Comparison of ENCODE assay signal across 19 cellular contexts in genomic region chr12:70644836-70645235, GRCh38. TPM values are rescaled to one million over a fixed set of nuclear protein-coding genes. Genes with fewer than 3 reads are reported as not detected.
DNase-seq lines count a peak whose midpoint lies in the region; ATAC-seq, FAIRE-seq and TF ChIP-seq lines count a peak whose summit lies in the region.
"Had no signal": no experiment of that assay in that cellular context is flagged by ENCODE, and none has a peak within 500 bp of the region (broad histone marks: within the 10 kb centered on the region; RNA-seq: fewer than 3 reads in every experiment).

No MANE protein-coding gene starts in this region.

- no peak for TF ChIP-seq POLR2A in endothelial cell of umbilical vein (IDR thresholded peaks at IDR 0.05; ENCODE audit: low read depth, low read length)
- no peak for TF ChIP-seq POLR2A in gastrocnemius medialis (IDR thresholded peaks at IDR 0.05)

- H4K20me1 ChIP-seq in GM23338 (replicated peaks; ENCODE audit: insufficient read depth) (no peaks in the 10 kb centered on the region), Loucy (ENCODE audit: insufficient read depth, low read length, poor library complexity, severe bottlenecking) (no peaks in the 10 kb centered on the region), endothelial cell of umbilical vein (replicated peaks; ENCODE audit: control insufficient read depth, extremely low read depth, insufficient read depth, low read length) (no peaks in the 10 kb centered on the region)
- H4K20me1 ChIP-seq: BLaER1 had no signal

- in situ Hi-C loops in gastrocnemius medialis (cut with MboI; ENCODE audit: low sequenced_read_pairs in 4 of 4): no loop called here

- H3K27me3 ChIP-seq in GM23338 (ENCODE audit: insufficient read depth) (no peaks in the 10 kb centered on the region), Loucy (ENCODE audit: insufficient read depth, low read length, poor library complexity, severe bottlenecking) (no peaks in the 10 kb centered on the region), endothelial cell of umbilical vein (ENCODE audit: control insufficient read depth in 2 of 2, insufficient read depth in 2 of 2, low read length in 2 of 2) (no peaks in the 10 kb centered on the region), gastrocnemius medialis (no peaks in the 10 kb centered on the region)
- H3K27me3 ChIP-seq in CD8-positive, alpha-beta memory T cell (ENCODE audit: insufficient read depth, low read length, poor library complexity, severe bottlenecking): no peaks in the 10 kb centered on the region
- H3K27me3 ChIP-seq: BLaER1, esophagus muscularis mucosa, sigmoid colon had no signal

- H3K9me3 Mint-ChIP-seq in GM23338: no peaks in the 10 kb centered on the region
- no peaks in the 10 kb centered on the region for H3K9me3 Mint-ChIP-seq in CD8-positive, alpha-beta memory T cell
- H3K9me3 Mint-ChIP-seq in naive thymus-derived CD8-positive, alpha-beta T cell: no peaks in the 10 kb centered on the region
- H3K9me3 Mint-ChIP-seq: activated naive CD4-positive, alpha-beta T cell treated with anti-CD3 and anti-CD28 coated beads, Interleukin-2, amount 10 ng/mL, durations not matched to agents 7 days and 5 days; brain; memory B cell; neural crest cell had no signal

- no peak overlapping the region for H3K4me3 Mint-ChIP-seq in GM23338
- H3K4me3 Mint-ChIP-seq in CD8-positive, alpha-beta memory T cell: no peak overlapping the region
- no peak overlapping the region for H3K4me3 Mint-ChIP-seq in naive thymus-derived CD8-positive, alpha-beta T cell
- H3K4me3 Mint-ChIP-seq: activated naive CD4-positive, alpha-beta T cell treated with anti-CD3 and anti-CD28 coated beads, Interleukin-2, amount 10 ng/mL, durations not matched to agents 7 days and 5 days; brain; memory B cell; neural crest cell had no signal

- POLR2A ChIA-PET in endothelial cell of umbilical vein (lab: Charles Lee): no interaction called here
- POLR2A ChIA-PET in CD8-positive, alpha-beta memory T cell (lab: Charles Lee): no interaction called here
- POLR2A ChIA-PET in naive thymus-derived CD8-positive, alpha-beta T cell (lab: Charles Lee): no interaction called here

- no peaks in the 10 kb centered on the region for H3K9me2 ChIP-seq in GM23338 (ENCODE audit: insufficient read depth)
- H3K9me2 ChIP-seq in Loucy (replicated peaks; ENCODE audit: low read depth, low read length): no peaks in the 10 kb centered on the region

- CTCF ChIA-PET in endothelial cell of umbilical vein (lab: Charles Lee): interaction anchor here (2.6 kb wide), 1 partner anchor 9 kb away, joined by 9 read pairs; no protein-coding TSS in a partner anchor
- CTCF ChIA-PET in CD8-positive, alpha-beta memory T cell (lab: Charles Lee): no interaction called here

- no peaks in the 10 kb centered on the region for H3K27me3 Mint-ChIP-seq in GM23338 (ENCODE audit: insufficient read depth, low read depth, poor library complexity)
- peaks cover 0 to 5% of the 10 kb centered on the region in 2 donors for H3K27me3 Mint-ChIP-seq in CD8-positive, alpha-beta memory T cell
- H3K27me3 Mint-ChIP-seq in naive thymus-derived CD8-positive, alpha-beta T cell: peaks cover 2 to 26% (median 9%) of the 10 kb centered on the region in 5 donors
- H3K27me3 Mint-ChIP-seq: brain had no signal

- H3K79me2 ChIP-seq in GM23338 (replicated peaks; ENCODE audit: insufficient read depth) (no peaks in the 10 kb centered on the region), Loucy (ENCODE audit: insufficient read depth, low read length) (no peaks in the 10 kb centered on the region), endothelial cell of umbilical vein (ENCODE audit: control insufficient read depth, insufficient read depth, low read length) (no peaks in the 10 kb centered on the region)

- H3K36me3 ChIP-seq in GM23338 (ENCODE audit: insufficient read depth): no peaks in the 10 kb centered on the region
- no peaks in the 10 kb centered on the region for H3K36me3 ChIP-seq in Loucy (ENCODE audit: insufficient read depth, low read length)
- H3K36me3 ChIP-seq in endothelial cell of umbilical vein (ENCODE audit: control insufficient read depth in 2 of 2, extremely low read depth in 1 of 2, insufficient read depth in 2 of 2, low read length in 2 of 2): no peaks in the 10 kb centered on the region
- no peaks in the 10 kb centered on the region for H3K36me3 ChIP-seq in gastrocnemius medialis
- H3K36me3 ChIP-seq in CD8-positive, alpha-beta memory T cell (ENCODE audit: insufficient read depth, low read length): no peaks in the 10 kb centered on the region
- H3K36me3 ChIP-seq: BLaER1, esophagus muscularis mucosa, sigmoid colon had no signal

- no peak overlapping the region for H3K4me3 ChIP-seq in GM23338
- peak overlapping the region; percentile 67 for H3K4me3 ChIP-seq in Loucy (ENCODE audit: low read length, poor library complexity, severe bottlenecking)
- no peak overlapping the region for H3K4me3 ChIP-seq in endothelial cell of umbilical vein (replicated peaks in 1 of 3; ENCODE audit: insufficient read depth in 1 of 3, low read depth in 1 of 3, low read length in 3 of 3)
- no peak overlapping the region for H3K4me3 ChIP-seq in gastrocnemius medialis
- H3K4me3 ChIP-seq in CD8-positive, alpha-beta memory T cell (ENCODE audit: low read length): no peak overlapping the region
- H3K4me3 ChIP-seq: BLaER1, esophagus muscularis mucosa, sigmoid colon had no signal

- H3K4me2 ChIP-seq in GM23338 (no peak overlapping the region), Loucy (ENCODE audit: low read depth, low read length, poor library complexity, severe bottlenecking) (peak overlapping the region; percentile 68), endothelial cell of umbilical vein (ENCODE audit: insufficient read depth, low read length) (peak overlapping the region; percentile 60)
- H3K4me2 ChIP-seq: BLaER1 had no signal

- H2AFZ ChIP-seq in GM23338 (0 out of 2 replicates have a peak overlapping the region, but pooled peaks have one; percentile 11), Loucy (ENCODE audit: low read length) (0 out of 2 replicates have a peak overlapping the region, but pooled peaks have one; percentile 17), endothelial cell of umbilical vein (ENCODE audit: low read depth, low read length) (peak overlapping the region; percentile 36)

- H3K9ac ChIP-seq in Loucy (ENCODE audit: low read depth, low read length, poor library complexity, severe bottlenecking): peak overlapping the region; percentile 61
- H3K9ac ChIP-seq in endothelial cell of umbilical vein (replicated peaks; ENCODE audit: extremely low read depth, insufficient read depth, low read length): peak overlapping the region; percentile 77
- H3K9ac ChIP-seq: BLaER1 had no signal

- no peaks in the 10 kb centered on the region for H3K9me3 ChIP-seq in Loucy (ENCODE audit: insufficient read depth, low read depth, low read length)
- no peaks in the 10 kb centered on the region for H3K9me3 ChIP-seq in endothelial cell of umbilical vein (replicated peaks; ENCODE audit: control insufficient read depth, insufficient read depth, low read length)
- H3K9me3 ChIP-seq in gastrocnemius medialis: no peaks in the 10 kb centered on the region
- H3K9me3 ChIP-seq in CD8-positive, alpha-beta memory T cell (ENCODE audit: low read length): no peaks in the 10 kb centered on the region
- H3K9me3 ChIP-seq: BLaER1, esophagus muscularis mucosa, sigmoid colon had no signal

- peaks cover 6% of the 10 kb centered on the region for H3K4me1 ChIP-seq in GM23338 (ENCODE audit: insufficient read depth)
- H3K4me1 ChIP-seq in Loucy (ENCODE audit: insufficient read depth, low read length, poor library complexity, severe bottlenecking): peaks cover 71% of the 10 kb centered on the region
- peaks cover 54% of the 10 kb centered on the region for H3K4me1 ChIP-seq in endothelial cell of umbilical vein (ENCODE audit: control insufficient read depth, extremely low read depth, insufficient read depth, low read length)
- peaks cover 4 to 13% of the 10 kb centered on the region in 2 donors for H3K4me1 ChIP-seq in gastrocnemius medialis
- no peaks in the 10 kb centered on the region for H3K4me1 ChIP-seq in CD8-positive, alpha-beta memory T cell (ENCODE audit: insufficient read depth, low read length)
- H3K4me1 ChIP-seq: BLaER1 had no signal

- no peak overlapping the region for H3K27ac Mint-ChIP-seq in GM23338
- H3K27ac Mint-ChIP-seq in CD8-positive, alpha-beta memory T cell: no peak overlapping the region
- H3K27ac Mint-ChIP-seq in naive thymus-derived CD8-positive, alpha-beta T cell: no peak overlapping the region
- H3K27ac Mint-ChIP-seq: activated naive CD4-positive, alpha-beta T cell treated with anti-CD3 and anti-CD28 coated beads, Interleukin-2, amount 10 ng/mL, durations not matched to agents 7 days and 5 days; brain; memory B cell had no signal

- no peak for DNase-seq in GM23338 (ENCODE audit: low spot score)
- DNase-seq in endothelial cell of umbilical vein (ENCODE audit: low read depth, low spot score): no peak
- no peak for DNase-seq in gastrocnemius medialis
- no peak for DNase-seq in CD8-positive, alpha-beta memory T cell
- DNase-seq in naive thymus-derived CD8-positive, alpha-beta T cell: no peak
- DNase-seq: activated naive CD4-positive, alpha-beta T cell treated with anti-CD3 and anti-CD28 coated beads, Interleukin-2, amount 10 ng/mL, durations not matched to agents 7 days and 5 days; dermis blood vessel endothelial cell; DMS53; glutamatergic neuron; SHP77 treated with DMSO at 0.1 percent for 48 hours; sigmoid colon had no signal

- H3K27ac ChIP-seq in GM23338 (ENCODE audit: low read depth) (no peak overlapping the region), endothelial cell of umbilical vein (ENCODE audit: insufficient read depth, low read depth, low read length) (peak overlapping the region; percentile 99), gastrocnemius medialis (peak overlapping the region in 3 of 4 donors; percentile 35 to 51 (median 50))
- no peak overlapping the region for H3K27ac ChIP-seq in CD8-positive, alpha-beta memory T cell (ENCODE audit: low read depth, low read length)
- H3K27ac ChIP-seq: BLaER1 had no signal

- peak; percentile 31 for FAIRE-seq in endothelial cell of umbilical vein (lab: Jason Lieb, UNC)
- FAIRE-seq: GM18507 had no signal

- ATAC-seq in GM23338: no peak
- ATAC-seq in gastrocnemius medialis: no peak
- no peak for ATAC-seq in GM21529 (IDR thresholded peaks at IDR 0.05; ENCODE audit: unreplicated experiment)
- no peak for ATAC-seq in naive thymus-derived CD8-positive, alpha-beta T cell

- no peak for TF ChIP-seq CTCF in GM23338 (conservative IDR thresholded peaks at IDR 0.05; ENCODE audit: low read depth in 2 of 2)
- TF ChIP-seq CTCF in Loucy (conservative IDR thresholded peaks at IDR 0.05; ENCODE audit: low read length): no peak
- TF ChIP-seq CTCF in endothelial cell of umbilical vein (IDR thresholded peaks at IDR 0.05; ENCODE audit: extremely low read depth in 1 of 2, insufficient read depth in 1 of 2, low read depth in 1 of 2, low read length in 2 of 2): no peak
- TF ChIP-seq CTCF in gastrocnemius medialis (IDR thresholded peaks at IDR 0.05 in 4 of 5, conservative IDR thresholded peaks at IDR 0.05 in 1 of 5): no peak

- intact Hi-C loops in endothelial cell of umbilical vein (cut with micrococcal nuclease) (loop anchor here (1.0 kb wide), 3 partner anchors 8 to 74 kb away; partner anchors contain the start of gene PTPRB), gastrocnemius medialis (cut with DNase I; ENCODE audit: low total_unique reads) (no loop called here)

- H3K36me3 Mint-ChIP-seq in GM23338 (ENCODE audit: low read depth): no peaks in the 10 kb centered on the region
- peaks cover 0 to 3% (median 0%) of the 10 kb centered on the region in 3 donors for H3K36me3 Mint-ChIP-seq in CD8-positive, alpha-beta memory T cell
- no peaks in the 10 kb centered on the region for H3K36me3 Mint-ChIP-seq in naive thymus-derived CD8-positive, alpha-beta T cell
- H3K36me3 Mint-ChIP-seq: activated naive CD4-positive, alpha-beta T cell treated with anti-CD3 and anti-CD28 coated beads, Interleukin-2, amount 10 ng/mL, durations not matched to agents 7 days and 5 days; brain; memory B cell had no signal

- H3K9me1 ChIP-seq in endothelial cell of umbilical vein (replicated peaks; ENCODE audit: control insufficient read depth, extremely low read depth, insufficient read depth, low read length): no peaks in the 10 kb centered on the region

- peaks cover 13% of the 10 kb centered on the region; the same call in 2 of the 3 replicates for H3K4me1 Mint-ChIP-seq in GM23338
- H3K4me1 Mint-ChIP-seq in CD8-positive, alpha-beta memory T cell: peaks cover 0 to 6% (median 3%) of the 10 kb centered on the region in 3 donors
- H3K4me1 Mint-ChIP-seq in naive thymus-derived CD8-positive, alpha-beta T cell: peaks cover 0 to 8% (median 0%) of the 10 kb centered on the region in 4 donors
- H3K4me1 Mint-ChIP-seq: brain, memory B cell had no signal

- no TSS peak for BruUV-seq in endothelial cell of umbilical vein (replicated peaks; lab: Mats Ljungman, UMichigan)

- dilution Hi-C loops in endothelial cell of umbilical vein (cut with MboI; ENCODE audit: extremely low pct_ligation_motif_present, low sequenced_read_pairs): no loop called here

- H3F3A ChIP-seq in GM23338 (replicated peaks; ENCODE audit: low read depth) (no peaks in the 10 kb centered on the region), Loucy (ENCODE audit: low read depth) (no peaks in the 10 kb centered on the region)

RNA-seq across cellular contexts. Expression of gene PTPRB, which starts 7.6 kb away (rescaled TPM):
- total RNA-seq in GM23338 (2014; rRNA removed; shearing (Covaris generic)): 1.3 and 1.7 TPM in 2 replicates
- 0.13 and 0.24 TPM in 2 replicates for polyA plus RNA-seq in GM23338 (2016; fragmentation: Nextera tagmentation; extraction: Ambion mirVana)
- 150 and 151 TPM in 2 replicates for total RNA-seq in endothelial cell of umbilical vein
- polyA plus RNA-seq in endothelial cell of umbilical vein: 64.1 and 66.4 TPM in 2 replicates
- polyA plus RNA-seq in endothelial cell of umbilical vein (2011; cell fraction: cytosol; rRNA removed): 46.2 and 51.4 TPM in 2 replicates
- polyA plus RNA-seq in endothelial cell of umbilical vein (2011; cell fraction: nucleus; rRNA removed): 231 and 235 TPM in 2 replicates
- 45.3 and 57.4 TPM in 2 replicates for polyA plus RNA-seq in endothelial cell of umbilical vein (2012)
- polyA minus RNA-seq in endothelial cell of umbilical vein: 454 and 506 TPM in 2 replicates
- 0.82 TPM for polyA minus RNA-seq in endothelial cell of umbilical vein (2011; cell fraction: cytosol; rRNA and poly(A)+ RNA removed)
- polyA minus RNA-seq in endothelial cell of umbilical vein (2011; cell fraction: nucleus; rRNA and poly(A)+ RNA removed): 485 and 688 TPM in 2 replicates
- total RNA-seq in gastrocnemius medialis: 10 to 100 TPM; 11.7 to 22.7 (median 15.9) TPM
- not detected for total RNA-seq in CD8-positive, alpha-beta memory T cell
- not detected for polyA plus RNA-seq in CD8-positive, alpha-beta memory T cell
- total RNA-seq in naive thymus-derived CD8-positive, alpha-beta T cell: not detected
- not detected for polyA plus RNA-seq in naive thymus-derived CD8-positive, alpha-beta T cell

Comparison
In these comparisons a context has a peak if more than half of its experiments do, and no peak if none do; other contexts are left out.
1. H3K27ac ChIP-seq: peak in endothelial cell of umbilical vein (single experiment) and gastrocnemius medialis (3 of 4); none in GM23338 (single experiment) and CD8-positive, alpha-beta memory T cell (single experiment).
2. Peak in every context shown above with its lines, with median percentiles within 50 percentile points of each other: H2AFZ ChIP-seq.